Comparison of ENCODE assay signal across 1 cellular context in genomic region chr18:76433788-76434187, GRCh38.
TF ChIP-seq lines count a peak whose summit lies in the region.

No MANE protein-coding gene starts in this region.

TF ChIP-seq in IMR-90, 13 proteins besides CTCF, POLR2A, EP300 and RAD21 (continued from another document):
- TF ChIP-seq ELK1 (IDR thresholded peaks at IDR 0.05; ENCODE audit: borderline replicate concordance, low read depth, low read length) (no peak), RCOR1 (IDR thresholded peaks at IDR 0.05; ENCODE audit: insufficient replicate concordance, low read length) (no peak), MXI1 (IDR thresholded peaks at IDR 0.05; ENCODE audit: borderline replicate concordance, low read depth, low read length) (no peak), SMC3 (IDR thresholded peaks at IDR 0.05; ENCODE audit: low read depth, low read length) (no peak), RFX5 (IDR thresholded peaks at IDR 0.05; ENCODE audit: low read depth, low read length) (no peak), CHD1 (IDR thresholded peaks at IDR 0.05; ENCODE audit: low read depth, low read length) (no peak), MAZ (IDR thresholded peaks at IDR 0.05; ENCODE audit: borderline replicate concordance, low read depth, low read length) (no peak)
- TF ChIP-seq, protein P1, sequence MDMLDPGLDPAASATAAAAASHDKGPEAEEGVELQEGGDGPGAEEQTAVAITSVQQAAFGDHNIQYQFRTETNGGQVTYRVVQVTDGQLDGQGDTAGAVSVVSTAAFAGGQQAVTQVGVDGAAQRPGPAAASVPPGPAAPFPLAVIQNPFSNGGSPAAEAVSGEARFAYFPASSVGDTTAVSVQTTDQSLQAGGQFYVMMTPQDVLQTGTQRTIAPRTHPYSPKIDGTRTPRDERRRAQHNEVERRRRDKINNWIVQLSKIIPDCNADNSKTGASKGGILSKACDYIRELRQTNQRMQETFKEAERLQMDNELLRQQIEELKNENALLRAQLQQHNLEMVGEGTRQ (IDR thresholded peaks at IDR 0.05; ENCODE audit: low read depth, low read length) = no peak
